14 cellular contexts compared by ENCODE assay signal in the genomic region with DNA sequence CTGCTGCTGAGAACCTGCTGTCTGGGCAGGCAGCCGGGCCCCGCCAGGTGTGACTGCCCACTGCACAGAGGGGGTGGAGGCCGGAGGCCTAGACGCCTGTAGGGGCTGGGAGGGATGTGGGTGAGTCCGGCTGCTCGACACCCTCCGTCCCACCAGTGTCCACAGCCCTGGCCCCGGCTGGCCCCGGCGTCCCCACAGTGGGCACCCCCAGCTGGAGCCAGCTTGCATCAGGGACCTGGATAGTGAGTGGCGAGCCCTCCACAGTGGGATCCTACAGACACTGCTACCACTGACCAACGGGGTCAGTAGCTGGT. TPM values are rescaled to one million over a fixed set of nuclear protein-coding genes. Genes with fewer than 3 reads are reported as not detected.
DNase-seq lines count a peak whose midpoint lies in the region; ATAC-seq and TF ChIP-seq lines count a peak whose summit lies in the region.
"Had no signal": no experiment of that assay in that cellular context is flagged by ENCODE, and none has a peak within 500 bp of the region (broad histone marks: within the 10 kb centered on the region; RNA-seq: fewer than 3 reads in every experiment).

No MANE protein-coding gene starts in this region.

- peak overlapping the region in 1 of 2 experiments; percentile 92 for H2BK12ac ChIP-seq in mesenchymal stem cell (ENCODE audit: low read length in 2 of 2)

- H3K36me3 Mint-ChIP-seq in activated naive CD4-positive, alpha-beta T cell treated with anti-CD3 and anti-CD28 coated beads, Interleukin-2, amount 10 ng/mL, durations not matched to agents 7 days and 5 days: peaks cover 8% of the 10 kb centered on the region
- H3K36me3 Mint-ChIP-seq: naive B cell had no signal

- H3K79me1 ChIP-seq in mesenchymal stem cell (replicated peaks; ENCODE audit: low read length, poor library complexity, severe bottlenecking): peaks cover 8% of the 10 kb centered on the region

- H3K27me3 ChIP-seq in body of pancreas (no peaks in the 10 kb centered on the region), mesenchymal stem cell (ENCODE audit: control insufficient read depth in 1 of 2, insufficient read depth in 1 of 2, low read length in 2 of 2) (no peaks in the 10 kb centered on the region), upper lobe of left lung (no peaks in the 10 kb centered on the region)

- intact Hi-C loops in body of pancreas (cut with DNase I): no loop called here

- H3K4me3 ChIP-seq in body of pancreas (no peak overlapping the region), mesenchymal stem cell (ENCODE audit: insufficient read depth in 1 of 2, low read depth in 1 of 2, low read length in 2 of 2) (no peak overlapping the region), upper lobe of left lung (no peak overlapping the region)

- H3K14ac ChIP-seq in mesenchymal stem cell (ENCODE audit: low read length in 2 of 2): no peak overlapping the region

- TF ChIP-seq CTCF in body of pancreas (IDR thresholded peaks at IDR 0.05) (no peak), upper lobe of left lung (IDR thresholded peaks at IDR 0.05) (no peak)

- CTCF ChIA-PET in activated naive CD4-positive, alpha-beta T cell treated with anti-CD3 and anti-CD28 coated beads, Interleukin-2, amount 10 ng/mL, durations not matched to agents 7 days and 5 days (lab: Charles Lee): no interaction called here

- TF ChIP-seq POLR2A in body of pancreas (IDR thresholded peaks at IDR 0.05) (no peak), upper lobe of left lung (IDR thresholded peaks at IDR 0.05) (no peak)

- no peak overlapping the region for H3K4me2 ChIP-seq in mesenchymal stem cell (ENCODE audit: low read length, poor library complexity, severe bottlenecking)

- H3K9me3 Mint-ChIP-seq in activated naive CD4-positive, alpha-beta T cell treated with anti-CD3 and anti-CD28 coated beads, Interleukin-2, amount 10 ng/mL, durations not matched to agents 7 days and 5 days: no peaks in the 10 kb centered on the region
- H3K9me3 Mint-ChIP-seq: activated CD4-positive, alpha-beta T cell treated with anti-CD3 and anti-CD28 coated beads, Interleukin-2, amount 10 ng/mL, durations not matched to agents 24 days and 14 days; activated T-helper 17 cell treated with anti-CD3 and anti-CD28 coated beads, Interleukin-2, amount 50 U/mL, for 72 hours; naive B cell had no signal

- no peak overlapping the region for H3K9ac ChIP-seq in mesenchymal stem cell (ENCODE audit: low read length)

- no peak overlapping the region for H2AK5ac ChIP-seq in mesenchymal stem cell (ENCODE audit: low read length, severe bottlenecking)

- DNase-seq in activated naive CD4-positive, alpha-beta T cell treated with anti-CD3 and anti-CD28 coated beads, Interleukin-2, amount 10 ng/mL, durations not matched to agents 7 days and 5 days: peak; percentile 15
- DNase-seq in activated naive CD4-positive, alpha-beta T cell (lab: John Stamatoyannopoulos, UW): no peak
- peak in 3 of 4 donors; percentile 1 to 13 (median 7) for DNase-seq in body of pancreas
- no peak for DNase-seq in mesenchymal stem cell
- peak; percentile 17 to 79 for DNase-seq in upper lobe of left lung
- no peak for DNase-seq in DMS114 treated with DMSO at 0.1 percent for 48 hours (lab: John Stamatoyannopoulos, UW; ENCODE audit: unreplicated experiment)
- DNase-seq in DMS 273 (lab: John Stamatoyannopoulos, UW; ENCODE audit: unreplicated experiment): no peak
- no peak for DNase-seq in kidney tubule cell (ENCODE audit: low spot score)
- DNase-seq: activated CD4-positive, alpha-beta T cell treated with anti-CD3 and anti-CD28 coated beads, Interleukin-2, amount 10 ng/mL, durations not matched to agents 24 days and 14 days; Kasumi-1; naive B cell; stimulated activated naive CD4-positive, alpha-beta T cell treated with Interleukin-2 at 50 U/mL for 16 hours; T1000 had no signal

- 93% methylated on average over 12 of the region's 12 CpGs; no CpG with 5 or more reads in 1 of the 2 donors for WGBS in body of pancreas, 2 donors
- 96% methylated on average over 10 of the region's 12 CpGs for WGBS in mesenchymal stem cell
- WGBS in upper lobe of left lung, 2 donors: 87 to 91% methylated on average over 3 to 11 of the region's 12 CpGs

- peaks cover 27% of the 10 kb centered on the region for H3K4me1 Mint-ChIP-seq in activated naive CD4-positive, alpha-beta T cell treated with anti-CD3 and anti-CD28 coated beads, Interleukin-2, amount 10 ng/mL, durations not matched to agents 7 days and 5 days

- ATAC-seq in body of pancreas (no peak), upper lobe of left lung (ENCODE audit: low FRiP score in 2 of 2) (no peak)
- ATAC-seq: activated T-helper 17 cell treated with anti-CD3 and anti-CD28 coated beads, Interleukin-2, amount 50 U/mL, for 72 hours had no signal

- H3K18ac ChIP-seq in mesenchymal stem cell (ENCODE audit: low read depth in 1 of 2, low read length in 2 of 2): peak overlapping the region in 1 of 2 experiments; percentile 90

- H3K4me1 ChIP-seq in body of pancreas (peaks cover 44% of the 10 kb centered on the region), mesenchymal stem cell (ENCODE audit: control insufficient read depth, insufficient read depth, low read depth, low read length) (peaks cover 70% of the 10 kb centered on the region), upper lobe of left lung (peaks cover 64 to 88% (median 81%) of the 10 kb centered on the region in 4 donors)

- peak overlapping the region; percentile 8 for H2BK120ac ChIP-seq in mesenchymal stem cell (ENCODE audit: low read depth, low read length)

- no peak overlapping the region for H2AFZ ChIP-seq in mesenchymal stem cell (ENCODE audit: low read depth, low read length)

- H4K91ac ChIP-seq in mesenchymal stem cell (ENCODE audit: low read length): peak overlapping the region; percentile 34

- TF ChIP-seq EP300 in upper lobe of left lung (IDR thresholded peaks at IDR 0.05): no peak

- no peaks in the 10 kb centered on the region for H3K9me3 ChIP-seq in body of pancreas
- no peaks in the 10 kb centered on the region for H3K9me3 ChIP-seq in mesenchymal stem cell (ENCODE audit: control insufficient read depth, low read length)
- H3K9me3 ChIP-seq in upper lobe of left lung: no peaks in the 10 kb centered on the region

- peak overlapping the region; percentile 60 for H2BK15ac ChIP-seq in mesenchymal stem cell (ENCODE audit: low read depth, poor library complexity, severe bottlenecking)

- no peak overlapping the region for H2BK5ac ChIP-seq in mesenchymal stem cell (ENCODE audit: low read depth, low read length, poor library complexity, severe bottlenecking)

- H3K36me3 ChIP-seq in body of pancreas (replicated peaks in 1 of 2; ENCODE audit: insufficient read depth in 1 of 2, low read depth in 2 of 2): no peaks in the 10 kb centered on the region
- H3K36me3 ChIP-seq in mesenchymal stem cell (ENCODE audit: control insufficient read depth in 1 of 2, insufficient read depth in 2 of 2, low read depth in 1 of 2, low read length in 2 of 2): peaks cover 14 to 53% of the 10 kb centered on the region in 2 experiments
- peaks cover 0 to 19% (median 9%) of the 10 kb centered on the region in 4 donors for H3K36me3 ChIP-seq in upper lobe of left lung

- no peak overlapping the region for H3K23ac ChIP-seq in mesenchymal stem cell (ENCODE audit: low read length in 2 of 2)

- H3K27ac ChIP-seq in body of pancreas (no peak overlapping the region), mesenchymal stem cell (ENCODE audit: low read length, poor library complexity, severe bottlenecking) (no peak overlapping the region), upper lobe of left lung (peak overlapping the region in 2 of 4 donors; percentile 78 to 80)

- peak overlapping the region; percentile 16 for H4K8ac ChIP-seq in mesenchymal stem cell (ENCODE audit: low read length)

- peak overlapping the region; percentile 62 to 75 for H3K4ac ChIP-seq in mesenchymal stem cell (ENCODE audit: low read depth in 1 of 2, low read length in 2 of 2)

- no peaks in the 10 kb centered on the region for H3K27me3 Mint-ChIP-seq in activated naive CD4-positive, alpha-beta T cell treated with anti-CD3 and anti-CD28 coated beads, Interleukin-2, amount 10 ng/mL, durations not matched to agents 7 days and 5 days
- H3K27me3 Mint-ChIP-seq: activated CD4-positive, alpha-beta T cell treated with anti-CD3 and anti-CD28 coated beads, Interleukin-2, amount 10 ng/mL, durations not matched to agents 24 days and 14 days; activated T-helper 17 cell treated with anti-CD3 and anti-CD28 coated beads, Interleukin-2, amount 50 U/mL, for 72 hours; naive B cell had no signal

- H3K4me3 Mint-ChIP-seq in activated naive CD4-positive, alpha-beta T cell treated with anti-CD3 and anti-CD28 coated beads, Interleukin-2, amount 10 ng/mL, durations not matched to agents 7 days and 5 days: no peak overlapping the region
- H3K4me3 Mint-ChIP-seq: activated CD4-positive, alpha-beta T cell treated with anti-CD3 and anti-CD28 coated beads, Interleukin-2, amount 10 ng/mL, durations not matched to agents 24 days and 14 days; activated T-helper 17 cell treated with anti-CD3 and anti-CD28 coated beads, Interleukin-2, amount 50 U/mL, for 72 hours; naive B cell had no signal

- H3K27ac Mint-ChIP-seq in activated naive CD4-positive, alpha-beta T cell treated with anti-CD3 and anti-CD28 coated beads, Interleukin-2, amount 10 ng/mL, durations not matched to agents 7 days and 5 days: no peak overlapping the region
- H3K27ac Mint-ChIP-seq: activated CD4-positive, alpha-beta T cell treated with anti-CD3 and anti-CD28 coated beads, Interleukin-2, amount 10 ng/mL, durations not matched to agents 24 days and 14 days; activated T-helper 17 cell treated with anti-CD3 and anti-CD28 coated beads, Interleukin-2, amount 50 U/mL, for 72 hours had no signal

RNA-seq across cellular contexts. Expression of gene SPON2, which starts 34.7 kb away (rescaled TPM):
- total RNA-seq in body of pancreas: 10 to 100 TPM; 25.4 to 33.5 TPM
- polyA plus RNA-seq in mesenchymal stem cell (2013, experiment 1 of 2): 3,023 TPM
- polyA plus RNA-seq in mesenchymal stem cell (2013, experiment 2 of 2): 3,062 TPM
- 10 to 100 TPM; 23.2 to 81.3 (median 50.8) TPM for total RNA-seq in upper lobe of left lung

RNA-seq across cellular contexts. Expression of gene CTBP1, which starts 41.8 kb away (rescaled TPM):
- total RNA-seq in body of pancreas (100 to 1,000 TPM; 148 to 458 TPM), upper lobe of left lung (100 to 1,000 TPM; 142 to 483 (median 213) TPM)
- polyA plus RNA-seq in mesenchymal stem cell (2013, experiment 1 of 2): 96.7 TPM
- polyA plus RNA-seq in mesenchymal stem cell (2013, experiment 2 of 2): 92.8 TPM

Comparison
In these comparisons a context has a peak if more than half of its experiments do, and no peak if none do; other contexts are left out.
1. DNase-seq: peak in activated naive CD4-positive, alpha-beta T cell treated with anti-CD3 and anti-CD28 coated beads, Interleukin-2, amount 10 ng/mL, durations not matched to agents 7 days and 5 days (single experiment), body of pancreas (3 of 4) and upper lobe of left lung (2 of 2); none in activated naive CD4-positive, alpha-beta T cell (0 of 4), mesenchymal stem cell (single experiment), DMS114 treated with DMSO at 0.1 percent for 48 hours (single experiment), DMS 273 (single experiment) and kidney tubule cell (single experiment).